ENCODE assay signal across 8 cellular contexts in genomic region chr5:146878471-146879172, GRCh38. TPM values are rescaled to one million over a fixed set of nuclear protein-coding genes. Genes with fewer than 3 reads are reported as not detected.
DNase-seq lines count a peak whose midpoint lies in the region; ATAC-seq and TF ChIP-seq lines count a peak whose summit lies in the region.

PPP2R2B (minus strand) TSS chr5:146878757.

- peak; percentile 57 for DNase-seq in G401 (ENCODE audit: low spot score)
- DNase-seq in WERI-Rb-1: peak; percentile 46
- DNase-seq in cerebellar cortex (ENCODE audit: low spot score): peak; percentile 34
- peak; percentile 67 for DNase-seq in kidney tubule cell (ENCODE audit: low spot score)
- peak; percentile 55 for DNase-seq in stimulated activated CD4-positive, alpha-beta T cell treated with anti-CD3 and anti-CD28 coated beads, Interleukin-15, amount 100 ng/mL, for 24 hours
- no peak for DNase-seq in GM19240 (ENCODE audit: insufficient read length, low spot score)

- H3K27me3 ChIP-seq in WERI-Rb-1 (ENCODE audit: insufficient read depth, low read depth, severe bottlenecking): peaks cover 27% of the 10 kb centered on the region

- H3K4me1 Mint-ChIP-seq in IgD-negative memory B cell: peaks cover 0 to 10% (median 0%) of the 10 kb centered on the region in 3 donors

- H3K36me3 Mint-ChIP-seq in IgD-negative memory B cell: no peaks in the 10 kb centered on the region

- in situ Hi-C loops in G401 (cut with HindIII; ENCODE audit: low sequenced_read_pairs): no loop called here

- no peak for ATAC-seq in HG03520 (IDR thresholded peaks at IDR 0.05; ENCODE audit: unreplicated experiment)

- peaks cover 26% of the 10 kb centered on the region for H3K27me3 Mint-ChIP-seq in IgD-negative memory B cell

- H3K4me3 ChIP-seq in WERI-Rb-1 (ENCODE audit: low read depth, low read length): peak within 1 kb of the TSS; percentile 51

- no peak for TF ChIP-seq CTCF in WERI-Rb-1 (IDR thresholded peaks at IDR 0.05; ENCODE audit: low read depth, low read length)

- peak within 1 kb of the TSS in 3 of 4 donors; percentile 30 to 90 (median 79) for H3K4me3 Mint-ChIP-seq in IgD-negative memory B cell

- no peak within 1 kb of the TSS for H3K27ac ChIP-seq in WERI-Rb-1

- no peaks in the 10 kb centered on the region for H3K36me3 ChIP-seq in WERI-Rb-1

- H3K27ac Mint-ChIP-seq in IgD-negative memory B cell: peak within 1 kb of the TSS in 1 of 3 donors; percentile 67

- H3K9me3 ChIP-seq in WERI-Rb-1 (ENCODE audit: severe bottlenecking): no peaks in the 10 kb centered on the region

- peaks cover 0 to 5% (median 3%) of the 10 kb centered on the region in 3 donors for H3K9me3 Mint-ChIP-seq in IgD-negative memory B cell

RNA-seq across cellular contexts. Expression of gene PPP2R2B, which starts in this region (rescaled TPM):
- not detected in 2 replicates for total RNA-seq in G401 (2014; rRNA removed; shearing (Covaris generic))
- polyA plus RNA-seq in IgD-negative memory B cell: 0.14 TPM

Comparison
In these comparisons a context has a peak if more than half of its experiments do, and no peak if none do; other contexts are left out.
1. Peak in DNase-seq in G401; RNA of the gene not detected or under 1 TPM.